Comparison of ENCODE assay signal across 15 cellular contexts in genomic region chr12:14400599-14400998, GRCh38. TPM values are rescaled to one million over a fixed set of nuclear protein-coding genes. Genes with fewer than 3 reads are reported as not detected.
DNase-seq lines count a peak whose midpoint lies in the region; ATAC-seq, FAIRE-seq and TF ChIP-seq lines count a peak whose summit lies in the region.
"Had no signal": no experiment of that assay in that cellular context is flagged by ENCODE, and none has a peak within 500 bp of the region (broad histone marks: within the 10 kb centered on the region; RNA-seq: fewer than 3 reads in every experiment).

No MANE protein-coding gene starts in this region.

- no peak for TF ChIP-seq EP300 in transverse colon (IDR thresholded peaks at IDR 0.05; ENCODE audit: low read depth)

- CTCF ChIA-PET in CD4-positive, alpha-beta memory T cell (lab: Charles Lee; ENCODE audit: partially characterized antibody), result interaction anchor here (1.6 kb wide), 1 partner anchor 17 kb away, joined by 4 read pairs; no protein-coding TSS in a partner anchor
- CTCF ChIA-PET in activated CD4-positive, alpha-beta memory T cell treated with anti-CD3 and anti-CD28 coated beads for 36 hours (lab: Charles Lee), result no interaction called here

- peak overlapping the region; percentile 32 to 36 for H3K4me3 ChIP-seq in CD4-positive, alpha-beta memory T cell (ENCODE audit: low read length in 2 of 2)
- H3K4me3 ChIP-seq in GM23248, result 0 out of 2 replicates have a peak overlapping the region, but pooled peaks have one; percentile 58
- H3K4me3 ChIP-seq in keratinocyte (ENCODE audit: control insufficient read depth in 2 of 3, extremely low read depth in 1 of 3, insufficient read depth in 2 of 3, low read depth in 1 of 3, low read length in 3 of 3), result no peak overlapping the region
- no peak overlapping the region for H3K4me3 ChIP-seq in transverse colon
- H3K4me3 ChIP-seq: MG63, pancreas, thoracic aorta had no signal

- H3K4me1 ChIP-seq in CD4-positive, alpha-beta memory T cell (ENCODE audit: insufficient read depth, low read length), result peaks cover 99% of the 10 kb centered on the region
- H3K4me1 ChIP-seq in GM23248 (ENCODE audit: insufficient read depth), result peaks cover 26% of the 10 kb centered on the region
- peaks cover 17% of the 10 kb centered on the region for H3K4me1 ChIP-seq in keratinocyte (ENCODE audit: control insufficient read depth, extremely low read depth, insufficient read depth, low read length)
- H3K4me1 ChIP-seq in transverse colon, result peaks cover 11 to 34% (median 17%) of the 10 kb centered on the region in 4 donors

- H3K36me3 ChIP-seq in CD4-positive, alpha-beta memory T cell (ENCODE audit: insufficient read depth, low read length), result no peaks in the 10 kb centered on the region
- H3K36me3 ChIP-seq in GM23248 (ENCODE audit: low read depth), result no peaks in the 10 kb centered on the region
- no peaks in the 10 kb centered on the region for H3K36me3 ChIP-seq in keratinocyte (ENCODE audit: control insufficient read depth in 2 of 2, extremely low read depth in 1 of 2, insufficient read depth in 2 of 2, low read length in 2 of 2)
- peaks cover 0 to 2% (median 0%) of the 10 kb centered on the region in 4 donors for H3K36me3 ChIP-seq in transverse colon
- H3K36me3 ChIP-seq: MG63, pancreas, thoracic aorta had no signal

- H3K36me3 Mint-ChIP-seq in CD4-positive, alpha-beta memory T cell, result peaks cover 7 to 25% of the 10 kb centered on the region in 2 donors
- peaks cover 23% of the 10 kb centered on the region for H3K36me3 Mint-ChIP-seq in activated CD4-positive, alpha-beta memory T cell treated with anti-CD3 and anti-CD28 coated beads for 36 hours

- peak overlapping the region; percentile 34 to 85 (median 81) for H3K4me3 Mint-ChIP-seq in CD4-positive, alpha-beta memory T cell
- peak overlapping the region; percentile 66 for H3K4me3 Mint-ChIP-seq in activated CD4-positive, alpha-beta memory T cell treated with anti-CD3 and anti-CD28 coated beads for 36 hours

- no peak for FAIRE-seq in keratinocyte (lab: Jason Lieb, UNC)

- H3K27me3 Mint-ChIP-seq in CD4-positive, alpha-beta memory T cell, result no peaks in the 10 kb centered on the region
- no peaks in the 10 kb centered on the region for H3K27me3 Mint-ChIP-seq in activated CD4-positive, alpha-beta memory T cell treated with anti-CD3 and anti-CD28 coated beads for 36 hours

- no peaks in the 10 kb centered on the region for H3K27me3 ChIP-seq in CD4-positive, alpha-beta memory T cell (ENCODE audit: insufficient read depth, low read length)
- no peaks in the 10 kb centered on the region for H3K27me3 ChIP-seq in GM23248 (replicated peaks; ENCODE audit: insufficient read depth)
- no peaks in the 10 kb centered on the region for H3K27me3 ChIP-seq in keratinocyte (ENCODE audit: control insufficient read depth, extremely low read depth, insufficient read depth, low read length)
- no peaks in the 10 kb centered on the region for H3K27me3 ChIP-seq in transverse colon
- H3K27me3 ChIP-seq: MG63, pancreas had no signal

- H3K9me3 Mint-ChIP-seq in CD4-positive, alpha-beta memory T cell, result no peaks in the 10 kb centered on the region
- peaks cover 7% of the 10 kb centered on the region for H3K9me3 Mint-ChIP-seq in activated CD4-positive, alpha-beta memory T cell treated with anti-CD3 and anti-CD28 coated beads for 36 hours

- intact Hi-C loops in CD4-positive, alpha-beta memory T cell (cut with micrococcal nuclease), result loop anchor here (1.0 to 2.0 kb wide), 2 partner anchors 8 to 16 kb away; no protein-coding TSS in a partner anchor
- intact Hi-C loops in activated CD4-positive, alpha-beta memory T cell treated with anti-CD3 and anti-CD28 coated beads for 36 hours (cut with micrococcal nuclease), result loop anchor here (2.0 kb wide), 1 partner anchor 16 kb away; no protein-coding TSS in a partner anchor
- intact Hi-C loops in transverse colon (cut with DNase I; ENCODE audit: low total_unique reads), result no loop called here

- dilution Hi-C loops in keratinocyte (cut with MboI; ENCODE audit: extremely low pct_ligation_motif_present, low sequenced_read_pairs), result no loop called here

- WGBS in GM23248 (ENCODE audit: low coverage in 1 of 2, low lambda C conversion rate in 2 of 2, missing lambda C conversion rate in 2 of 2), 2 experiments, result 100% methylated on average over 1 of the region's 1 CpG
- 63 to 100% methylated on average over 1 of the region's 1 CpG for WGBS in transverse colon (ENCODE audit: low coverage in 1 of 2), 2 donors

- no peaks in the 10 kb centered on the region for H3K9me2 ChIP-seq in GM23248 (ENCODE audit: insufficient read depth)

- peaks cover 60 to 94% (median 81%) of the 10 kb centered on the region in 4 donors for H3K4me1 Mint-ChIP-seq in CD4-positive, alpha-beta memory T cell
- peaks cover 89% of the 10 kb centered on the region for H3K4me1 Mint-ChIP-seq in activated CD4-positive, alpha-beta memory T cell treated with anti-CD3 and anti-CD28 coated beads for 36 hours (ENCODE audit: low read depth)

- DNase-seq in CD4-positive, alpha-beta memory T cell, result no peak
- no peak for DNase-seq in GM23248
- DNase-seq in activated CD4-positive, alpha-beta memory T cell treated with anti-CD3 and anti-CD28 coated beads for 36 hours, result no peak
- DNase-seq in keratinocyte (ENCODE audit: low read depth, low spot score), result no peak
- no peak for DNase-seq in GM20000 (ENCODE audit: low spot score)
- no peak for DNase-seq in transverse colon
- DNase-seq: C1 segment of cervical spinal cord, cerebellar nuclear complex, head of caudate nucleus, kidney glomerular epithelial cell, MG63, NCI-H2081 treated with DMSO at 0.1 percent for 48 hours, pancreas had no signal

- TF ChIP-seq POLR2A in transverse colon (IDR thresholded peaks at IDR 0.05), result no peak

- in situ Hi-C loops in GM23248 (cut with MboI), result no loop called here
- in situ Hi-C loops in transverse colon (cut with MboI; ENCODE audit: low pct_ligation_motif_present in 1 of 4, low pct_unique_long_range_greater_than_20kb in 1 of 4, low sequenced_read_pairs in 3 of 4), result no loop called here

- H3K27ac ChIP-seq in CD4-positive, alpha-beta memory T cell (ENCODE audit: low read depth, low read length), result peak overlapping the region; percentile 58
- H3K27ac ChIP-seq in GM23248 (peak overlapping the region; percentile 30; the same call in 1 of the 2 replicates), keratinocyte (ENCODE audit: control insufficient read depth, insufficient read depth, low read length) (peak overlapping the region; percentile 37), transverse colon (peak overlapping the region in 2 of 4 donors; percentile 24 to 26)
- H3K27ac ChIP-seq: pancreas, thoracic aorta had no signal

- peaks cover 100% of the 10 kb centered on the region for H3K79me2 ChIP-seq in GM23248 (ENCODE audit: insufficient read depth)
- peaks cover 87% of the 10 kb centered on the region for H3K79me2 ChIP-seq in keratinocyte (ENCODE audit: control insufficient read depth, insufficient read depth, low read length)

- no peak for ATAC-seq in GM19328 (IDR thresholded peaks at IDR 0.05; ENCODE audit: unreplicated experiment)
- ATAC-seq: pancreas had no signal

- peaks cover 5% of the 10 kb centered on the region for H3F3A ChIP-seq in GM23248 (ENCODE audit: insufficient read depth)

- H3K4me2 ChIP-seq in GM23248 (ENCODE audit: unreplicated experiment) (peak overlapping the region; percentile 72), keratinocyte (ENCODE audit: control insufficient read depth, extremely low read depth, insufficient read depth, low read depth, low read length) (peak overlapping the region; percentile 77)

- peak overlapping the region; percentile 62 to 95 (median 89) for H3K27ac Mint-ChIP-seq in CD4-positive, alpha-beta memory T cell
- H3K27ac Mint-ChIP-seq in activated CD4-positive, alpha-beta memory T cell treated with anti-CD3 and anti-CD28 coated beads for 36 hours, result peak overlapping the region; percentile 89

- no peak overlapping the region for H2AFZ ChIP-seq in GM23248
- no peak overlapping the region for H2AFZ ChIP-seq in keratinocyte (ENCODE audit: control insufficient read depth, low read length)

- H3K9me1 ChIP-seq in keratinocyte (ENCODE audit: control insufficient read depth, extremely low read depth, insufficient read depth, low read length), result no peaks in the 10 kb centered on the region

- H3K9ac ChIP-seq in GM23248 (peak overlapping the region; percentile 33), keratinocyte (ENCODE audit: control insufficient read depth, extremely low read depth, insufficient read depth, low read length) (no peak overlapping the region)

- POLR2A ChIA-PET in CD4-positive, alpha-beta memory T cell (lab: Charles Lee; ENCODE audit: partially characterized antibody), result interaction anchor here (0.7 to 4.2 kb wide), 4 partner anchors 9 to 15 kb away, joined by 8 to 44 read pairs (median 17); no protein-coding TSS in a partner anchor
- POLR2A ChIA-PET in activated CD4-positive, alpha-beta memory T cell treated with anti-CD3 and anti-CD28 coated beads for 36 hours (lab: Charles Lee), result interaction anchor here (0.7 to 1.1 kb wide), 2 partner anchors 16 to 31 kb away, joined by 3 to 4 read pairs; no protein-coding TSS in a partner anchor

- no peaks in the 10 kb centered on the region for H4K20me1 ChIP-seq in GM23248 (ENCODE audit: insufficient read depth)
- no peaks in the 10 kb centered on the region for H4K20me1 ChIP-seq in keratinocyte (ENCODE audit: control insufficient read depth, extremely low read depth, insufficient read depth, low read length)

- TF ChIP-seq CTCF in keratinocyte (optimal IDR thresholded peaks at IDR 0.05 in 1 of 3, IDR thresholded peaks at IDR 0.05 in 1 of 3, conservative IDR thresholded peaks at IDR 0.05 in 1 of 3; ENCODE audit: extremely low read depth in 1 of 3, insufficient read depth in 2 of 3, low read length in 3 of 3) (no peak), GM20000 (IDR thresholded peaks at IDR 0.05; ENCODE audit: extremely low read depth, missing control alignments) (no peak), transverse colon (IDR thresholded peaks at IDR 0.05) (no peak)

- H3K9me3 ChIP-seq in CD4-positive, alpha-beta memory T cell (ENCODE audit: control insufficient read depth in 1 of 2, low read length in 2 of 2), result no peaks in the 10 kb centered on the region
- H3K9me3 ChIP-seq in GM23248 (ENCODE audit: low read depth), result no peaks in the 10 kb centered on the region
- H3K9me3 ChIP-seq in keratinocyte (ENCODE audit: control insufficient read depth, low read depth, low read length), result no peaks in the 10 kb centered on the region
- H3K9me3 ChIP-seq in transverse colon, result peaks cover 11 to 13% of the 10 kb centered on the region in 2 donors
- H3K9me3 ChIP-seq: pancreas had no signal

RNA-seq across cellular contexts. Expression of gene ATF7IP, which starts 35.1 kb away (rescaled TPM):
- total RNA-seq in CD4-positive, alpha-beta memory T cell, result 100 to 1,000 TPM; 209 to 223 TPM
- polyA plus RNA-seq in CD4-positive, alpha-beta memory T cell, result 100 to 1,000 TPM in 1 of 2 donors, 10 to 100 TPM in 1; 87.3 to 103 TPM
- 14.3 and 17.7 TPM in 2 replicates for total RNA-seq in GM23248 (2014; rRNA removed; shearing (Covaris generic))
- polyA plus RNA-seq in GM23248 (2016; fragmentation: Nextera tagmentation; extraction: Ambion mirVana), result 24.3 and 24.9 TPM in 2 replicates
- total RNA-seq in activated CD4-positive, alpha-beta memory T cell treated with anti-CD3 and anti-CD28 coated beads for 36 hours, result 10 to 100 TPM; 93.0 to 94.1 TPM
- polyA plus RNA-seq in keratinocyte, result 9.6 to 16.3 TPM (median 9.8 TPM) in 3 replicates
- 139 TPM for polyA plus RNA-seq in keratinocyte (2011; ENCODE audit: low read depth)
- polyA plus RNA-seq in keratinocyte (2011; cell fraction: cytosol; rRNA removed), result 7.3 and 12.5 TPM in 2 replicates
- 27.7 and 35.2 TPM in 2 replicates for polyA plus RNA-seq in keratinocyte (2011; cell fraction: nucleus; rRNA removed)
- polyA plus RNA-seq in keratinocyte (2012; ENCODE audit: low replicate concordance), result 11.1 and 13.1 TPM in 2 replicates
- polyA minus RNA-seq in keratinocyte, result 33.2 to 44.1 TPM (median 37.8 TPM) in 3 replicates
- 24.2 TPM for polyA minus RNA-seq in keratinocyte (2011; cell fraction: cytosol; rRNA and poly(A)+ RNA removed)
- 29.8 and 68.6 TPM in 2 replicates for polyA minus RNA-seq in keratinocyte (2011; cell fraction: nucleus; rRNA and poly(A)+ RNA removed)
- total RNA-seq in transverse colon, result 100 to 1,000 TPM in 2 of 4 donors, 10 to 100 TPM in 2; 32.2 to 159 (median 85.3) TPM

Comparison
In these comparisons a context has a peak if more than half of its experiments do, and no peak if none do; other contexts are left out.
1. H3K4me3 ChIP-seq: peak in CD4-positive, alpha-beta memory T cell (2 of 2) and GM23248 (single experiment); none in keratinocyte (0 of 3) and transverse colon (0 of 4).